ENCODE assay signal across 21 cellular contexts in the genomic region with DNA sequence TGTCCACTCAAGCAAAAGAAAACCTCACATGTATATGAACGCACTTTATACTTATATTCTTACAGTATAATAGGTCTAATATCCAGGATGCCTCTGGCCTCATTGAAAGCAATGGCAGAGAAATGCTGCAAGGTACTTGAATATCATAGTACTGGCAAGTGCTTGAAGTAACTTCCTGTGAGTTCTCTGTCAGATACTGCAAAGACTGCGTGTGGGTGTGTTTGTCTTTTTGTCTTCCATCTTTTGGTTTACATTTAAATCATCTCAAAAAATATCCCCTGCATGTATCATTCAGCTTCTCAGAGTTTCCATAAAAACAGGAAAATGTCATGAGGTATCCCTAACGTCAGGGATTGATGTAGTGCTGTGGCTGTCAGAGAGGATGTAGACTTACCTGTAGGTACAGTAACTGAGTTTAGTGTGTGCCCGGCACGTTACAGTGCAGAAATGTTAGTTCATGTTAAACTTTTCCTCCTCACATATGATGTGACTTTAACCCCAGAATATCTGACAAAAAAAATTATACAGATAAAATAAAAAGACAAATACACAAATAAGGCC.
A peak's percentile ranks its signal among the peaks of the same experiment; 100 is the strongest.
DNase-seq lines count a peak whose midpoint lies in the region; ATAC-seq and TF ChIP-seq lines count a peak whose summit lies in the region.
"Had no signal": no experiment of that assay in that cellular context is flagged by ENCODE, and none has a peak within 500 bp of the region (broad histone marks: within the 10 kb centered on the region; RNA-seq: fewer than 3 reads in every experiment).

No MANE protein-coding gene starts in this region.

- peak; percentile 4 for DNase-seq in activated CD8-positive, alpha-beta T cell treated with anti-CD3 and anti-CD28 coated beads for 36 hours
- DNase-seq in activated CD8-positive, alpha-beta T cell treated with anti-CD3 and anti-CD28 coated beads, Interleukin-2, amount 10 ng/mL, durations not matched to agents 7 days and 5 days = no peak
- no peak for DNase-seq in stimulated activated naive CD8-positive, alpha-beta T cell treated with anti-CD3 and anti-CD28 coated beads, Interleukin-15, Interleukin-2, amounts not matched to agents 100 U/mL and 50 U/mL, for 24 hours
- no peak for DNase-seq in stimulated activated naive CD8-positive, alpha-beta T cell treated with anti-CD3 and anti-CD28 coated beads, Interleukin-15, amount 100 ng/mL, for 72 hours
- DNase-seq in activated T-helper 1 cell treated with anti-CD3 and anti-CD28 coated beads, Interleukin-12 subunit alpha, Interleukin-12 subunit beta, Interleukin-2, Interleukin-4 antibody, amounts not matched to agents 30 ng/mL and 10 ng/mL and 1 ng/mL, durations not matched to agents 14 hours and 24 hours and 36 hours (ENCODE audit: low spot score) = no peak
- no peak for DNase-seq in activated T-helper 2 cell treated with anti-CD3 and anti-CD28 coated beads, Interferon-gamma antibody, Interleukin-2, Interleukin-4, amounts not matched to agents 10 μg/mL and 5 μg/mL and 100 μg/mL, durations not matched to agents 14 hours and 24 hours and 36 hours (ENCODE audit: low spot score)
- no peak for DNase-seq in lower leg skin (ENCODE audit: low spot score in 2 of 2)
- DNase-seq: EL, GF-D8, MV-4-11, NCI-H1105 treated with DMSO at 0.1 percent for 48 hours, NCI-H1694 treated with DMSO at 0.1 percent for 48 hours, NCI-H2081 treated with DMSO at 0.1 percent for 48 hours, NCI-H2171 treated with DMSO at 0.1 percent for 48 hours, NCI-H524 treated with DMSO at 0.1 percent for 48 hours, NCI-H82, Right ventricle myocardium superior had no signal

- no peaks in the 10 kb centered on the region for H3K9me3 ChIP-seq in thymus (ENCODE audit: control insufficient read depth)

- no peak for TF ChIP-seq CTCF in activated CD8-positive, alpha-beta T cell treated with anti-CD3 and anti-CD28 coated beads for 36 hours (IDR thresholded peaks at IDR 0.05)
- no peak for TF ChIP-seq CTCF in lower leg skin (IDR thresholded peaks at IDR 0.05)

- H3K9me3 Mint-ChIP-seq in activated CD8-positive, alpha-beta T cell treated with anti-CD3 and anti-CD28 coated beads for 36 hours = no peaks in the 10 kb centered on the region
- H3K9me3 Mint-ChIP-seq in activated CD8-positive, alpha-beta T cell treated with anti-CD3 and anti-CD28 coated beads, Interleukin-2, amount 10 ng/mL, durations not matched to agents 7 days and 5 days (ENCODE audit: insufficient read depth) = no peaks in the 10 kb centered on the region
- H3K9me3 Mint-ChIP-seq in stimulated activated naive CD8-positive, alpha-beta T cell treated with anti-CD3 and anti-CD28 coated beads, Interleukin-15, amount 100 ng/mL, for 72 hours = no peaks in the 10 kb centered on the region
- H3K9me3 Mint-ChIP-seq in activated T-helper 1 cell treated with anti-CD3 and anti-CD28 coated beads, Interleukin-12 subunit alpha, Interleukin-12 subunit beta, Interleukin-2, Interleukin-4 antibody, amounts not matched to agents 30 ng/mL and 10 ng/mL and 1 ng/mL, durations not matched to agents 14 hours and 24 hours and 36 hours = no peaks in the 10 kb centered on the region
- no peaks in the 10 kb centered on the region for H3K9me3 Mint-ChIP-seq in activated T-helper 2 cell treated with anti-CD3 and anti-CD28 coated beads, Interferon-gamma antibody, Interleukin-2, Interleukin-4, amounts not matched to agents 10 μg/mL and 5 μg/mL and 100 μg/mL, durations not matched to agents 14 hours and 24 hours and 36 hours
- H3K9me3 Mint-ChIP-seq: CD14-positive monocyte had no signal

- H3K4me3 ChIP-seq in thymus (ENCODE audit: low read length) (no peak overlapping the region), lower leg skin (ENCODE audit: low read depth, poor library complexity, severe bottlenecking) (no peak overlapping the region)

- no peaks in the 10 kb centered on the region for H3K27me3 Mint-ChIP-seq in activated CD8-positive, alpha-beta T cell treated with anti-CD3 and anti-CD28 coated beads for 36 hours
- no peaks in the 10 kb centered on the region for H3K27me3 Mint-ChIP-seq in activated CD8-positive, alpha-beta T cell treated with anti-CD3 and anti-CD28 coated beads, Interleukin-2, amount 10 ng/mL, durations not matched to agents 7 days and 5 days (ENCODE audit: low read depth)
- no peaks in the 10 kb centered on the region for H3K27me3 Mint-ChIP-seq in stimulated activated naive CD8-positive, alpha-beta T cell treated with anti-CD3 and anti-CD28 coated beads, Interleukin-15, amount 100 ng/mL, for 72 hours
- no peaks in the 10 kb centered on the region for H3K27me3 Mint-ChIP-seq in activated T-helper 1 cell treated with anti-CD3 and anti-CD28 coated beads, Interleukin-12 subunit alpha, Interleukin-12 subunit beta, Interleukin-2, Interleukin-4 antibody, amounts not matched to agents 30 ng/mL and 10 ng/mL and 1 ng/mL, durations not matched to agents 14 hours and 24 hours and 36 hours (ENCODE audit: insufficient read depth)
- H3K27me3 Mint-ChIP-seq in activated T-helper 2 cell treated with anti-CD3 and anti-CD28 coated beads, Interferon-gamma antibody, Interleukin-2, Interleukin-4, amounts not matched to agents 10 μg/mL and 5 μg/mL and 100 μg/mL, durations not matched to agents 14 hours and 24 hours and 36 hours (ENCODE audit: low read depth) = no peaks in the 10 kb centered on the region
- H3K27me3 Mint-ChIP-seq: B cell, IgD-negative memory B cell had no signal

- intact Hi-C loops in activated CD8-positive, alpha-beta T cell treated with anti-CD3 and anti-CD28 coated beads for 36 hours (cut with micrococcal nuclease) = no loop called here
- intact Hi-C loops in activated T-helper 1 cell treated with anti-CD3 and anti-CD28 coated beads, Interleukin-12 subunit alpha, Interleukin-12 subunit beta, Interleukin-2, Interleukin-4 antibody, amounts not matched to agents 30 ng/mL and 10 ng/mL and 1 ng/mL, durations not matched to agents 14 hours and 24 hours and 36 hours (cut with micrococcal nuclease) = loop anchor here (1.0 kb wide), 1 partner anchor 136 kb away; no protein-coding TSS in a partner anchor
- intact Hi-C loops in activated T-helper 2 cell treated with anti-CD3 and anti-CD28 coated beads, Interferon-gamma antibody, Interleukin-2, Interleukin-4, amounts not matched to agents 10 μg/mL and 5 μg/mL and 100 μg/mL, durations not matched to agents 14 hours and 24 hours and 36 hours (cut with micrococcal nuclease) = no loop called here
- intact Hi-C loops in lower leg skin (cut with DNase I; ENCODE audit: low total_unique reads) = no loop called here

- 87% methylated on average over 5 of the region's 5 CpGs for WGBS in thymus
- WGBS in lower leg skin, 2 donors = 83 to 85% methylated on average over 5 of the region's 5 CpGs

- ATAC-seq in activated CD8-positive, alpha-beta T cell treated with anti-CD3 and anti-CD28 coated beads for 36 hours = peak; percentile 56
- no peak for ATAC-seq in activated CD8-positive, alpha-beta T cell treated with anti-CD3 and anti-CD28 coated beads, Interleukin-2, amount 10 ng/mL, durations not matched to agents 7 days and 5 days
- ATAC-seq in stimulated activated naive CD8-positive, alpha-beta T cell treated with anti-CD3 and anti-CD28 coated beads, Interleukin-15, Interleukin-2, amounts not matched to agents 100 U/mL and 50 U/mL, for 24 hours = peak; percentile 43
- ATAC-seq in stimulated activated naive CD8-positive, alpha-beta T cell treated with anti-CD3 and anti-CD28 coated beads, Interleukin-15, amount 100 ng/mL, for 72 hours = no peak

- H3K4me3 Mint-ChIP-seq in activated CD8-positive, alpha-beta T cell treated with anti-CD3 and anti-CD28 coated beads for 36 hours = no peak overlapping the region
- no peak overlapping the region for H3K4me3 Mint-ChIP-seq in activated CD8-positive, alpha-beta T cell treated with anti-CD3 and anti-CD28 coated beads, Interleukin-2, amount 10 ng/mL, durations not matched to agents 7 days and 5 days
- H3K4me3 Mint-ChIP-seq in stimulated activated naive CD8-positive, alpha-beta T cell treated with anti-CD3 and anti-CD28 coated beads, Interleukin-15, amount 100 ng/mL, for 72 hours = no peak overlapping the region
- no peak overlapping the region for H3K4me3 Mint-ChIP-seq in activated T-helper 1 cell treated with anti-CD3 and anti-CD28 coated beads, Interleukin-12 subunit alpha, Interleukin-12 subunit beta, Interleukin-2, Interleukin-4 antibody, amounts not matched to agents 30 ng/mL and 10 ng/mL and 1 ng/mL, durations not matched to agents 14 hours and 24 hours and 36 hours
- no peak overlapping the region for H3K4me3 Mint-ChIP-seq in activated T-helper 2 cell treated with anti-CD3 and anti-CD28 coated beads, Interferon-gamma antibody, Interleukin-2, Interleukin-4, amounts not matched to agents 10 μg/mL and 5 μg/mL and 100 μg/mL, durations not matched to agents 14 hours and 24 hours and 36 hours (ENCODE audit: low read depth)
- H3K4me3 Mint-ChIP-seq: B cell, CD14-positive monocyte, IgD-negative memory B cell had no signal

- CTCF ChIA-PET in activated CD8-positive, alpha-beta T cell treated with anti-CD3 and anti-CD28 coated beads for 36 hours (lab: Charles Lee) = no interaction called here
- CTCF ChIA-PET in activated CD8-positive, alpha-beta T cell treated with anti-CD3 and anti-CD28 coated beads, Interleukin-2, amount 10 ng/mL, durations not matched to agents 7 days and 5 days (lab: Charles Lee) = no interaction called here

- H3K36me3 Mint-ChIP-seq in activated CD8-positive, alpha-beta T cell treated with anti-CD3 and anti-CD28 coated beads for 36 hours (ENCODE audit: low read depth) = no peaks in the 10 kb centered on the region
- no peaks in the 10 kb centered on the region for H3K36me3 Mint-ChIP-seq in activated CD8-positive, alpha-beta T cell treated with anti-CD3 and anti-CD28 coated beads, Interleukin-2, amount 10 ng/mL, durations not matched to agents 7 days and 5 days (ENCODE audit: low read depth)
- H3K36me3 Mint-ChIP-seq in activated T-helper 1 cell treated with anti-CD3 and anti-CD28 coated beads, Interleukin-12 subunit alpha, Interleukin-12 subunit beta, Interleukin-2, Interleukin-4 antibody, amounts not matched to agents 30 ng/mL and 10 ng/mL and 1 ng/mL, durations not matched to agents 14 hours and 24 hours and 36 hours (ENCODE audit: low read depth) = no peaks in the 10 kb centered on the region
- H3K36me3 Mint-ChIP-seq in activated T-helper 2 cell treated with anti-CD3 and anti-CD28 coated beads, Interferon-gamma antibody, Interleukin-2, Interleukin-4, amounts not matched to agents 10 μg/mL and 5 μg/mL and 100 μg/mL, durations not matched to agents 14 hours and 24 hours and 36 hours (ENCODE audit: low read depth) = no peaks in the 10 kb centered on the region
- H3K36me3 Mint-ChIP-seq: IgD-negative memory B cell had no signal

- H3K27me3 ChIP-seq in thymus (ENCODE audit: control insufficient read depth, insufficient read depth) = no peaks in the 10 kb centered on the region

- H3K4me1 ChIP-seq in thymus (ENCODE audit: control insufficient read depth, insufficient read depth, low read length) = no peaks in the 10 kb centered on the region

- H3K27ac Mint-ChIP-seq in activated CD8-positive, alpha-beta T cell treated with anti-CD3 and anti-CD28 coated beads for 36 hours = no peak overlapping the region
- H3K27ac Mint-ChIP-seq in activated CD8-positive, alpha-beta T cell treated with anti-CD3 and anti-CD28 coated beads, Interleukin-2, amount 10 ng/mL, durations not matched to agents 7 days and 5 days = no peak overlapping the region
- peak overlapping the region in 1 of 2 donors; percentile 27 for H3K27ac Mint-ChIP-seq in stimulated activated naive CD8-positive, alpha-beta T cell treated with anti-CD3 and anti-CD28 coated beads, Interleukin-15, amount 100 ng/mL, for 72 hours
- H3K27ac Mint-ChIP-seq in activated T-helper 1 cell treated with anti-CD3 and anti-CD28 coated beads, Interleukin-12 subunit alpha, Interleukin-12 subunit beta, Interleukin-2, Interleukin-4 antibody, amounts not matched to agents 30 ng/mL and 10 ng/mL and 1 ng/mL, durations not matched to agents 14 hours and 24 hours and 36 hours = peak overlapping the region; percentile 32
- H3K27ac Mint-ChIP-seq in activated T-helper 2 cell treated with anti-CD3 and anti-CD28 coated beads, Interferon-gamma antibody, Interleukin-2, Interleukin-4, amounts not matched to agents 10 μg/mL and 5 μg/mL and 100 μg/mL, durations not matched to agents 14 hours and 24 hours and 36 hours = no peak overlapping the region
- H3K27ac Mint-ChIP-seq: B cell, CD14-positive monocyte, IgD-negative memory B cell had no signal

- POLR2A ChIA-PET in activated CD8-positive, alpha-beta T cell treated with anti-CD3 and anti-CD28 coated beads for 36 hours (lab: Charles Lee) = no interaction called here
- POLR2A ChIA-PET in activated CD8-positive, alpha-beta T cell treated with anti-CD3 and anti-CD28 coated beads, Interleukin-2, amount 10 ng/mL, durations not matched to agents 7 days and 5 days (lab: Charles Lee) = no interaction called here

- no peak for TF ChIP-seq POLR2A in lower leg skin (IDR thresholded peaks at IDR 0.05)

- H3K4me1 Mint-ChIP-seq in activated CD8-positive, alpha-beta T cell treated with anti-CD3 and anti-CD28 coated beads for 36 hours (ENCODE audit: low read depth) = peaks cover 3% of the 10 kb centered on the region
- no peaks in the 10 kb centered on the region for H3K4me1 Mint-ChIP-seq in activated CD8-positive, alpha-beta T cell treated with anti-CD3 and anti-CD28 coated beads, Interleukin-2, amount 10 ng/mL, durations not matched to agents 7 days and 5 days (ENCODE audit: low read depth)
- H3K4me1 Mint-ChIP-seq in stimulated activated naive CD8-positive, alpha-beta T cell treated with anti-CD3 and anti-CD28 coated beads, Interleukin-15, amount 100 ng/mL, for 72 hours = no peaks in the 10 kb centered on the region
- H3K4me1 Mint-ChIP-seq in activated T-helper 1 cell treated with anti-CD3 and anti-CD28 coated beads, Interleukin-12 subunit alpha, Interleukin-12 subunit beta, Interleukin-2, Interleukin-4 antibody, amounts not matched to agents 30 ng/mL and 10 ng/mL and 1 ng/mL, durations not matched to agents 14 hours and 24 hours and 36 hours (ENCODE audit: low read depth) = peaks cover 5% of the 10 kb centered on the region
- H3K4me1 Mint-ChIP-seq in activated T-helper 2 cell treated with anti-CD3 and anti-CD28 coated beads, Interferon-gamma antibody, Interleukin-2, Interleukin-4, amounts not matched to agents 10 μg/mL and 5 μg/mL and 100 μg/mL, durations not matched to agents 14 hours and 24 hours and 36 hours (ENCODE audit: low read depth) = peaks cover 3% of the 10 kb centered on the region
- H3K4me1 Mint-ChIP-seq: B cell, CD14-positive monocyte, IgD-negative memory B cell had no signal

- H3K27ac ChIP-seq in thymus (ENCODE audit: low read depth) = peak overlapping the region; percentile 10

- no peaks in the 10 kb centered on the region for H3K36me3 ChIP-seq in thymus (ENCODE audit: control insufficient read depth, insufficient read depth)

Comparison
In these comparisons a context has a peak if more than half of its experiments do, and no peak if none do; other contexts are left out.
1. ATAC-seq: peak in activated CD8-positive, alpha-beta T cell treated with anti-CD3 and anti-CD28 coated beads for 36 hours (single experiment) and stimulated activated naive CD8-positive, alpha-beta T cell treated with anti-CD3 and anti-CD28 coated beads, Interleukin-15, Interleukin-2, amounts not matched to agents 100 U/mL and 50 U/mL, for 24 hours (single experiment); none in activated CD8-positive, alpha-beta T cell treated with anti-CD3 and anti-CD28 coated beads, Interleukin-2, amount 10 ng/mL, durations not matched to agents 7 days and 5 days (single experiment) and stimulated activated naive CD8-positive, alpha-beta T cell treated with anti-CD3 and anti-CD28 coated beads, Interleukin-15, amount 100 ng/mL, for 72 hours (single experiment).